Comparison of ENCODE assay signal across 1 cellular context in the genomic region with DNA sequence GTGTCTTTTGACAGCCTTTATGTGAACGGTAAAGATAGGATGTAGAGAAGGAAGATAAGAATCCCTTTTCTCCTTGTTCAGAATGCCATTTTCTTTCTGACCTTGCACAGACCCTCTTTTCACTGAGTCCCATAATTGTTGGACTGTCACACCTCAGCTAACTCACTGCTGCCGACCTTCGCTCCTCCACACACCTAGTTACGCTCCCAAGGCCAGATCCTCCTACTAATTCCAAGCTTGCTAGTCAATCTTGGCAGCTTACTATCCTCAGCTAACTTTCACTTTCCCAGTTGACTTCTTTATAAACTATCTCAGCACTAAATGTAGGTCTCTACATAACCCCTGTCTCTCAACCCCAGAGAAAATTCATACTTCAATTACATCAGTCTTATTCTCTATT.
TF ChIP-seq lines count a peak whose summit lies in the region.

No MANE protein-coding gene starts in this region.

TF ChIP-seq in GM23338, 12 proteins besides CTCF, POLR2A, EP300 and RAD21 (continued from another document):
- TF ChIP-seq STAT1 (IDR thresholded peaks at IDR 0.05; ENCODE audit: unreplicated experiment) (no peak), EZH2 (IDR thresholded peaks at IDR 0.05; ENCODE audit: low read depth, unreplicated experiment) (no peak)
TF ChIP-seq in GM23338: peak in this region for 0.
